Comparison of ENCODE assay signal across 1 cellular context in the genomic region with DNA sequence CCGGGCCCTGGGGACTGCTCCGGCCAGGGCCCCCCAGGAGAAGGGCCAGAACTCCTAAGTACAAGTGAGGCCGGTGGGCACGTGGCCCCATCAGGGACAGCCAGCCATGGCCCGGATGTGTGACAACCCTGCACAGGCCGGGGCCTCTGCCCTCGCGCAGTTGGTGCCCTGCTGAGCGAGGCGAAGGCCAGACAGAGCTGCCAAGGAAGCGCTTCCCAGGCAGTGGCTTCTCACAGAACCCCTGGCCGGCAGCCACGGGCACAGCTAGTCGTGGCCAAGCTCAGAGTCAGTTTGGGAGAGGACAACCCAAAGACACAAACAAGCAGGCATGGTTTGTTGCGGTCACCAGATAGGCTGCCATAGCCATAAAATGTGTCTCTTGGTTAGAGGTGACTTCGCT.
TF ChIP-seq lines count a peak whose summit lies in the region.

No MANE protein-coding gene starts in this region.

TF ChIP-seq in WTC11, 78 proteins besides CTCF, POLR2A, EP300 and RAD21 (continued from another document):
- TF ChIP-seq, protein P1, sequence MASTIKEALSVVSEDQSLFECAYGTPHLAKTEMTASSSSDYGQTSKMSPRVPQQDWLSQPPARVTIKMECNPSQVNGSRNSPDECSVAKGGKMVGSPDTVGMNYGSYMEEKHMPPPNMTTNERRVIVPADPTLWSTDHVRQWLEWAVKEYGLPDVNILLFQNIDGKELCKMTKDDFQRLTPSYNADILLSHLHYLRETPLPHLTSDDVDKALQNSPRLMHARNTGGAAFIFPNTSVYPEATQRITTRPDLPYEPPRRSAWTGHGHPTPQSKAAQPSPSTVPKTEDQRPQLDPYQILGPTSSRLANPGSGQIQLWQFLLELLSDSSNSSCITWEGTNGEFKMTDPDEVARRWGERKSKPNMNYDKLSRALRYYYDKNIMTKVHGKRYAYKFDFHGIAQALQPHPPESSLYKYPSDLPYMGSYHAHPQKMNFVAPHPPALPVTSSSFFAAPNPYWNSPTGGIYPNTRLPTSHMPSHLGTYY (CRISPR knock-in tag; IDR thresholded peaks at IDR 0.05), result no peak
- TF ChIP-seq ELF4 (CRISPR knock-in tag; IDR thresholded peaks at IDR 0.05; ENCODE audit: low read depth) (no peak), NR1H2 (CRISPR knock-in tag; IDR thresholded peaks at IDR 0.05) (no peak), ZNF138 (CRISPR knock-in tag; conservative IDR thresholded peaks at IDR 0.05) (no peak), ZNF219 (CRISPR knock-in tag; IDR thresholded peaks at IDR 0.05; ENCODE audit: borderline replicate concordance) (no peak), GRHL2 (CRISPR knock-in tag; IDR thresholded peaks at IDR 0.05; ENCODE audit: insufficient replicate concordance, severe bottlenecking) (no peak), ZNF121 (CRISPR knock-in tag; IDR thresholded peaks at IDR 0.05) (no peak)
- TF ChIP-seq, protein P2, sequence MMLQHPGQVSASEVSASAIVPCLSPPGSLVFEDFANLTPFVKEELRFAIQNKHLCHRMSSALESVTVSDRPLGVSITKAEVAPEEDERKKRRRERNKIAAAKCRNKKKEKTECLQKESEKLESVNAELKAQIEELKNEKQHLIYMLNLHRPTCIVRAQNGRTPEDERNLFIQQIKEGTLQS (CRISPR knock-in tag; conservative IDR thresholded peaks at IDR 0.05), result no peak
- TF ChIP-seq, protein P3, sequence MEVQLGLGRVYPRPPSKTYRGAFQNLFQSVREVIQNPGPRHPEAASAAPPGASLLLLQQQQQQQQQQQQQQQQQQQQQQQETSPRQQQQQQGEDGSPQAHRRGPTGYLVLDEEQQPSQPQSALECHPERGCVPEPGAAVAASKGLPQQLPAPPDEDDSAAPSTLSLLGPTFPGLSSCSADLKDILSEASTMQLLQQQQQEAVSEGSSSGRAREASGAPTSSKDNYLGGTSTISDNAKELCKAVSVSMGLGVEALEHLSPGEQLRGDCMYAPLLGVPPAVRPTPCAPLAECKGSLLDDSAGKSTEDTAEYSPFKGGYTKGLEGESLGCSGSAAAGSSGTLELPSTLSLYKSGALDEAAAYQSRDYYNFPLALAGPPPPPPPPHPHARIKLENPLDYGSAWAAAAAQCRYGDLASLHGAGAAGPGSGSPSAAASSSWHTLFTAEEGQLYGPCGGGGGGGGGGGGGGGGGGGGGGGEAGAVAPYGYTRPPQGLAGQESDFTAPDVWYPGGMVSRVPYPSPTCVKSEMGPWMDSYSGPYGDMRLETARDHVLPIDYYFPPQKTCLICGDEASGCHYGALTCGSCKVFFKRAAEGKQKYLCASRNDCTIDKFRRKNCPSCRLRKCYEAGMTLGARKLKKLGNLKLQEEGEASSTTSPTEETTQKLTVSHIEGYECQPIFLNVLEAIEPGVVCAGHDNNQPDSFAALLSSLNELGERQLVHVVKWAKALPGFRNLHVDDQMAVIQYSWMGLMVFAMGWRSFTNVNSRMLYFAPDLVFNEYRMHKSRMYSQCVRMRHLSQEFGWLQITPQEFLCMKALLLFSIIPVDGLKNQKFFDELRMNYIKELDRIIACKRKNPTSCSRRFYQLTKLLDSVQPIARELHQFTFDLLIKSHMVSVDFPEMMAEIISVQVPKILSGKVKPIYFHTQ (CRISPR knock-in tag; IDR thresholded peaks at IDR 0.05), result no peak
- TF ChIP-seq, protein P4, sequence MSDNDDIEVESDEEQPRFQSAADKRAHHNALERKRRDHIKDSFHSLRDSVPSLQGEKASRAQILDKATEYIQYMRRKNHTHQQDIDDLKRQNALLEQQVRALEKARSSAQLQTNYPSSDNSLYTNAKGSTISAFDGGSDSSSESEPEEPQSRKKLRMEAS (CRISPR knock-in tag; IDR thresholded peaks at IDR 0.05), result no peak
- TF ChIP-seq, protein P5, sequence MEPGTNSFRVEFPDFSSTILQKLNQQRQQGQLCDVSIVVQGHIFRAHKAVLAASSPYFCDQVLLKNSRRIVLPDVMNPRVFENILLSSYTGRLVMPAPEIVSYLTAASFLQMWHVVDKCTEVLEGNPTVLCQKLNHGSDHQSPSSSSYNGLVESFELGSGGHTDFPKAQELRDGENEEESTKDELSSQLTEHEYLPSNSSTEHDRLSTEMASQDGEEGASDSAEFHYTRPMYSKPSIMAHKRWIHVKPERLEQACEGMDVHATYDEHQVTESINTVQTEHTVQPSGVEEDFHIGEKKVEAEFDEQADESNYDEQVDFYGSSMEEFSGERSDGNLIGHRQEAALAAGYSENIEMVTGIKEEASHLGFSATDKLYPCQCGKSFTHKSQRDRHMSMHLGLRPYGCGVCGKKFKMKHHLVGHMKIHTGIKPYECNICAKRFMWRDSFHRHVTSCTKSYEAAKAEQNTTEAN (CRISPR knock-in tag; IDR thresholded peaks at IDR 0.05), result no peak
- TF ChIP-seq, protein P6, sequence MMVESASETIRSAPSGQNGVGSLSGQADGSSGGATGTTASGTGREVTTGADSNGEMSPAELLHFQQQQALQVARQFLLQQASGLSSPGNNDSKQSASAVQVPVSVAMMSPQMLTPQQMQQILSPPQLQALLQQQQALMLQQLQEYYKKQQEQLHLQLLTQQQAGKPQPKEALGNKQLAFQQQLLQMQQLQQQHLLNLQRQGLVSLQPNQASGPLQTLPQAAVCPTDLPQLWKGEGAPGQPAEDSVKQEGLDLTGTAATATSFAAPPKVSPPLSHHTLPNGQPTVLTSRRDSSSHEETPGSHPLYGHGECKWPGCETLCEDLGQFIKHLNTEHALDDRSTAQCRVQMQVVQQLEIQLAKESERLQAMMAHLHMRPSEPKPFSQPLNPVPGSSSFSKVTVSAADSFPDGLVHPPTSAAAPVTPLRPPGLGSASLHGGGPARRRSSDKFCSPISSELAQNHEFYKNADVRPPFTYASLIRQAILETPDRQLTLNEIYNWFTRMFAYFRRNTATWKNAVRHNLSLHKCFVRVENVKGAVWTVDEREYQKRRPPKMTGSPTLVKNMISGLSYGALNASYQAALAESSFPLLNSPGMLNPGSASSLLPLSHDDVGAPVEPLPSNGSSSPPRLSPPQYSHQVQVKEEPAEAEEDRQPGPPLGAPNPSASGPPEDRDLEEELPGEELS (CRISPR knock-in tag; IDR thresholded peaks at IDR 0.05), result no peak
